1 cellular context compared by ENCODE assay signal in genomic region chr22:39208013-39208680, GRCh38.
TF ChIP-seq lines count a peak whose summit lies in the region.

No MANE protein-coding gene starts in this region.

TF ChIP-seq in IMR-90, 13 proteins besides CTCF, POLR2A, EP300 and RAD21 (continued from another document):
- TF ChIP-seq, protein P1, sequence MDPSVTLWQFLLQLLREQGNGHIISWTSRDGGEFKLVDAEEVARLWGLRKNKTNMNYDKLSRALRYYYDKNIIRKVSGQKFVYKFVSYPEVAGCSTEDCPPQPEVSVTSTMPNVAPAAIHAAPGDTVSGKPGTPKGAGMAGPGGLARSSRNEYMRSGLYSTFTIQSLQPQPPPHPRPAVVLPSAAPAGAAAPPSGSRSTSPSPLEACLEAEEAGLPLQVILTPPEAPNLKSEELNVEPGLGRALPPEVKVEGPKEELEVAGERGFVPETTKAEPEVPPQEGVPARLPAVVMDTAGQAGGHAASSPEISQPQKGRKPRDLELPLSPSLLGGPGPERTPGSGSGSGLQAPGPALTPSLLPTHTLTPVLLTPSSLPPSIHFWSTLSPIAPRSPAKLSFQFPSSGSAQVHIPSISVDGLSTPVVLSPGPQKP (IDR thresholded peaks at IDR 0.05; ENCODE audit: borderline replicate concordance, low read depth, low read length) = no peak
- TF ChIP-seq RFX5 (IDR thresholded peaks at IDR 0.05; ENCODE audit: low read depth, low read length) (no peak), NFE2L2 (IDR thresholded peaks at IDR 0.05; ENCODE audit: low read depth, low read length) (no peak), MAZ (IDR thresholded peaks at IDR 0.05; ENCODE audit: borderline replicate concordance, low read depth, low read length) (no peak), SMC3 (IDR thresholded peaks at IDR 0.05; ENCODE audit: low read depth, low read length) (no peak), FOS (IDR thresholded peaks at IDR 0.05; ENCODE audit: low read depth, low read length) (no peak)
